In the genomic region with DNA sequence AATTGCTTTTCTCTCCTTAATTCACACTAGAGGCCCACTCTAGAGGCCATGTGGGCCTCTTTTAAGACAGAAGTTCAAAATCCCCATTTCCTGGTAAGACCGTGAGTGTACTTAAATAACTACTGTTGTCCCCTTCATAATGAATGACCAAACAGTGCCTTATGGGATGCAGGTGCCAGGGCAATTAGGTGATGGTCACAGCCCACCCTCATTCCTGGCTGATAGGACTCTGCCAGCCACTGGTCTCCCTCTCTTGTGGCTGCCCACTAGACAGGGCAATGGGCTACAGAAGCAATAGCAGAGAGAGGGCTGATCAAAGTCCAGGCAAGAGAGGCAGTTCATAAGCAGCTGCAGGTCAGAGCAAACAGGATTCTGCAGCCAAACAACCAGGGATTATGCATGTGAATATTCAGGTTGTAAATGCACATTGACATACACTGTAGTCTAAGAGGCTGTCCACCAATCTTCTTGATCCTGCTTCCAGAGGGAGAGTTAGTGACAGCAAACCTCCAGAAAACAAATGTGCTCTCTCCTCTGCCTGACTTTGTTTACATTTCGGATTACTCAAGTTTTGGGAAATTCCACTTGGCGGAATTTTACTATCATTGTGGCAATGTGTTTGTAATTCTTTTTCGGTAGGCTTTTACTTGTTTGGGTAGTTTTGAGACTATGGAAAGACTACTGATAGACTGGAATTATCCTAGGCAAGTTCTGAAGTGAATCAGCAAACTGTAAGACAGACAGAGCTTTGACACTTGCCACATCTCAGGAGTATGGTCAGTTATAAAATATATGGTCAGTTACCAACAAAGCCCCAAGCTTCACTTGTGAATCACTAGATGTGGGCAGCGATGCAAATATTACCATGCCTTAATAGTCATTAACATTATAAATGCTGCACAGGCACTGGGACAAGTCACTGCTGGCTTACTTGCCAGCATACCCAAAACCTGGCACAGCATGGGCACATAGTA, we compare ENCODE assay signal across 1 cellular context.
A peak's percentile ranks its signal among the peaks of the same experiment; 100 is the strongest.
TF ChIP-seq lines count a peak whose summit lies in the region.

No MANE protein-coding gene starts in this region.

TF ChIP-seq in HepG2, 621 proteins besides CTCF, POLR2A, EP300 and RAD21 (continued from another document and continues in another):
- TF ChIP-seq, protein P1, sequence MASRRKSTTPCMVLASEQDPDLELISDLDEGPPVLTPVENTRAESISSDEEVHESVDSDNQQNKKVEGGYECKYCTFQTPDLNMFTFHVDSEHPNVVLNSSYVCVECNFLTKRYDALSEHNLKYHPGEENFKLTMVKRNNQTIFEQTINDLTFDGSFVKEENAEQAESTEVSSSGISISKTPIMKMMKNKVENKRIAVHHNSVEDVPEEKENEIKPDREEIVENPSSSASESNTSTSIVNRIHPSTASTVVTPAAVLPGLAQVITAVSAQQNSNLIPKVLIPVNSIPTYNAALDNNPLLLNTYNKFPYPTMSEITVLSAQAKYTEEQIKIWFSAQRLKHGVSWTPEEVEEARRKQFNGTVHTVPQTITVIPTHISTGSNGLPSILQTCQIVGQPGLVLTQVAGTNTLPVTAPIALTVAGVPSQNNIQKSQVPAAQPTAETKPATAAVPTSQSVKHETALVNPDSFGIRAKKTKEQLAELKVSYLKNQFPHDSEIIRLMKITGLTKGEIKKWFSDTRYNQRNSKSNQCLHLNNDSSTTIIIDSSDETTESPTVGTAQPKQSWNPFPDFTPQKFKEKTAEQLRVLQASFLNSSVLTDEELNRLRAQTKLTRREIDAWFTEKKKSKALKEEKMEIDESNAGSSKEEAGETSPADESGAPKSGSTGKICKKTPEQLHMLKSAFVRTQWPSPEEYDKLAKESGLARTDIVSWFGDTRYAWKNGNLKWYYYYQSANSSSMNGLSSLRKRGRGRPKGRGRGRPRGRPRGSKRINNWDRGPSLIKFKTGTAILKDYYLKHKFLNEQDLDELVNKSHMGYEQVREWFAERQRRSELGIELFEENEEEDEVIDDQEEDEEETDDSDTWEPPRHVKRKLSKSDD (CRISPR knock-in tag; IDR thresholded peaks at IDR 0.05; ENCODE audit: low read depth), result peak; percentile 87
- TF ChIP-seq ZNF788 (CRISPR knock-in tag; IDR thresholded peaks at IDR 0.05; ENCODE audit: borderline replicate concordance) (0 out of 2 replicates have a peak, but pooled peaks have one; percentile 80), GTF2F1 (IDR thresholded peaks at IDR 0.05; ENCODE audit: low read length) (peak; percentile 76; the same call in 1 of the 2 replicates), TBX2 (CRISPR knock-in tag; IDR thresholded peaks at IDR 0.05; ENCODE audit: borderline replicate concordance) (peak; percentile 91), FOXK2 (IDR thresholded peaks at IDR 0.05) (peak; percentile 73; the same call in 1 of the 2 replicates), FOSL1 (CRISPR knock-in tag; IDR thresholded peaks at IDR 0.05; ENCODE audit: borderline replicate concordance) (no peak), ZNF709 (CRISPR knock-in tag; IDR thresholded peaks at IDR 0.05) (peak; percentile 88), ZBTB42 (CRISPR knock-in tag; IDR thresholded peaks at IDR 0.05) (no peak), HINFP (CRISPR knock-in tag; IDR thresholded peaks at IDR 0.05; ENCODE audit: low read depth) (peak; percentile 68; the same call in 1 of the 2 replicates), ZNF501 (CRISPR knock-in tag; IDR thresholded peaks at IDR 0.05) (peak; percentile 72), RNF2 (conservative IDR thresholded peaks at IDR 0.05; ENCODE audit: low read depth) (no peak), ZNF7 (CRISPR knock-in tag; IDR thresholded peaks at IDR 0.05) (no peak), ZBTB33 (CRISPR knock-in tag; IDR thresholded peaks at IDR 0.05) (peak; percentile 38; the same call in 1 of the 2 replicates), MTF1 (CRISPR knock-in tag; IDR thresholded peaks at IDR 0.05) (no peak), HOXA7 (CRISPR knock-in tag; IDR thresholded peaks at IDR 0.05) (no peak), ZNF263 (CRISPR knock-in tag; IDR thresholded peaks at IDR 0.05) (no peak), MYPOP (CRISPR knock-in tag; IDR thresholded peaks at IDR 0.05) (peak; percentile 53; the same call in 1 of the 2 replicates), PAWR (CRISPR knock-in tag; IDR thresholded peaks at IDR 0.05; ENCODE audit: borderline replicate concordance) (no peak), SIX1 (CRISPR knock-in tag; IDR thresholded peaks at IDR 0.05; ENCODE audit: borderline replicate concordance) (peak; percentile 42; the same call in 1 of the 2 replicates), FOXA1 (IDR thresholded peaks at IDR 0.05) (peak; percentile 61), FOXA1 (CRISPR knock-in tag; IDR thresholded peaks at IDR 0.05) (peak; percentile 92), IRF1 (CRISPR knock-in tag; IDR thresholded peaks at IDR 0.05; ENCODE audit: low read depth) (0 out of 2 replicates have a peak, but pooled peaks have one; percentile 17), SP2 (CRISPR knock-in tag; IDR thresholded peaks at IDR 0.05) (no peak), ZNF614 (CRISPR knock-in tag; IDR thresholded peaks at IDR 0.05; ENCODE audit: borderline replicate concordance) (peak; percentile 94), ZNF10 (CRISPR knock-in tag; IDR thresholded peaks at IDR 0.05; ENCODE audit: borderline replicate concordance, low read depth) (no peak), ZNF329 (CRISPR knock-in tag; IDR thresholded peaks at IDR 0.05; ENCODE audit: low read depth) (no peak), ELK4 (CRISPR knock-in tag; IDR thresholded peaks at IDR 0.05; ENCODE audit: borderline replicate concordance) (no peak), U2AF2 (IDR thresholded peaks at IDR 0.05; ENCODE audit: low read depth, low read length) (no peak), ATM (IDR thresholded peaks at IDR 0.05; ENCODE audit: borderline replicate concordance) (no peak), ZNF468 (CRISPR knock-in tag; IDR thresholded peaks at IDR 0.05) (0 out of 2 replicates have a peak, but pooled peaks have one; percentile 80), HNF4A (CRISPR knock-in tag; IDR thresholded peaks at IDR 0.05) (peak; percentile 99), U2AF1 (optimal IDR thresholded peaks at IDR 0.05; ENCODE audit: low read depth, low read length) (peak; percentile 72), NR1H2 (CRISPR knock-in tag; IDR thresholded peaks at IDR 0.05; ENCODE audit: borderline replicate concordance, low read depth) (no peak), FIP1L1 (IDR thresholded peaks at IDR 0.05; ENCODE audit: borderline replicate concordance, insufficient read depth, low read depth, low read length) (no peak), SALL2 (CRISPR knock-in tag; IDR thresholded peaks at IDR 0.05) (no peak), NFE2L2 (IDR thresholded peaks at IDR 0.05; ENCODE audit: low read length) (0 out of 2 replicates have a peak, but pooled peaks have one; percentile 3)
- TF ChIP-seq, protein P2, sequence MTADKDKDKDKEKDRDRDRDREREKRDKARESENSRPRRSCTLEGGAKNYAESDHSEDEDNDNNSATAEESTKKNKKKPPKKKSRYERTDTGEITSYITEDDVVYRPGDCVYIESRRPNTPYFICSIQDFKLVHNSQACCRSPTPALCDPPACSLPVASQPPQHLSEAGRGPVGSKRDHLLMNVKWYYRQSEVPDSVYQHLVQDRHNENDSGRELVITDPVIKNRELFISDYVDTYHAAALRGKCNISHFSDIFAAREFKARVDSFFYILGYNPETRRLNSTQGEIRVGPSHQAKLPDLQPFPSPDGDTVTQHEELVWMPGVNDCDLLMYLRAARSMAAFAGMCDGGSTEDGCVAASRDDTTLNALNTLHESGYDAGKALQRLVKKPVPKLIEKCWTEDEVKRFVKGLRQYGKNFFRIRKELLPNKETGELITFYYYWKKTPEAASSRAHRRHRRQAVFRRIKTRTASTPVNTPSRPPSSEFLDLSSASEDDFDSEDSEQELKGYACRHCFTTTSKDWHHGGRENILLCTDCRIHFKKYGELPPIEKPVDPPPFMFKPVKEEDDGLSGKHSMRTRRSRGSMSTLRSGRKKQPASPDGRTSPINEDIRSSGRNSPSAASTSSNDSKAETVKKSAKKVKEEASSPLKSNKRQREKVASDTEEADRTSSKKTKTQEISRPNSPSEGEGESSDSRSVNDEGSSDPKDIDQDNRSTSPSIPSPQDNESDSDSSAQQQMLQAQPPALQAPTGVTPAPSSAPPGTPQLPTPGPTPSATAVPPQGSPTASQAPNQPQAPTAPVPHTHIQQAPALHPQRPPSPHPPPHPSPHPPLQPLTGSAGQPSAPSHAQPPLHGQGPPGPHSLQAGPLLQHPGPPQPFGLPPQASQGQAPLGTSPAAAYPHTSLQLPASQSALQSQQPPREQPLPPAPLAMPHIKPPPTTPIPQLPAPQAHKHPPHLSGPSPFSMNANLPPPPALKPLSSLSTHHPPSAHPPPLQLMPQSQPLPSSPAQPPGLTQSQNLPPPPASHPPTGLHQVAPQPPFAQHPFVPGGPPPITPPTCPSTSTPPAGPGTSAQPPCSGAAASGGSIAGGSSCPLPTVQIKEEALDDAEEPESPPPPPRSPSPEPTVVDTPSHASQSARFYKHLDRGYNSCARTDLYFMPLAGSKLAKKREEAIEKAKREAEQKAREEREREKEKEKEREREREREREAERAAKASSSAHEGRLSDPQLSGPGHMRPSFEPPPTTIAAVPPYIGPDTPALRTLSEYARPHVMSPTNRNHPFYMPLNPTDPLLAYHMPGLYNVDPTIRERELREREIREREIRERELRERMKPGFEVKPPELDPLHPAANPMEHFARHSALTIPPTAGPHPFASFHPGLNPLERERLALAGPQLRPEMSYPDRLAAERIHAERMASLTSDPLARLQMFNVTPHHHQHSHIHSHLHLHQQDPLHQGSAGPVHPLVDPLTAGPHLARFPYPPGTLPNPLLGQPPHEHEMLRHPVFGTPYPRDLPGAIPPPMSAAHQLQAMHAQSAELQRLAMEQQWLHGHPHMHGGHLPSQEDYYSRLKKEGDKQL (CRISPR knock-in tag; IDR thresholded peaks at IDR 0.05; ENCODE audit: low read depth), result no peak
- TF ChIP-seq, protein P3, sequence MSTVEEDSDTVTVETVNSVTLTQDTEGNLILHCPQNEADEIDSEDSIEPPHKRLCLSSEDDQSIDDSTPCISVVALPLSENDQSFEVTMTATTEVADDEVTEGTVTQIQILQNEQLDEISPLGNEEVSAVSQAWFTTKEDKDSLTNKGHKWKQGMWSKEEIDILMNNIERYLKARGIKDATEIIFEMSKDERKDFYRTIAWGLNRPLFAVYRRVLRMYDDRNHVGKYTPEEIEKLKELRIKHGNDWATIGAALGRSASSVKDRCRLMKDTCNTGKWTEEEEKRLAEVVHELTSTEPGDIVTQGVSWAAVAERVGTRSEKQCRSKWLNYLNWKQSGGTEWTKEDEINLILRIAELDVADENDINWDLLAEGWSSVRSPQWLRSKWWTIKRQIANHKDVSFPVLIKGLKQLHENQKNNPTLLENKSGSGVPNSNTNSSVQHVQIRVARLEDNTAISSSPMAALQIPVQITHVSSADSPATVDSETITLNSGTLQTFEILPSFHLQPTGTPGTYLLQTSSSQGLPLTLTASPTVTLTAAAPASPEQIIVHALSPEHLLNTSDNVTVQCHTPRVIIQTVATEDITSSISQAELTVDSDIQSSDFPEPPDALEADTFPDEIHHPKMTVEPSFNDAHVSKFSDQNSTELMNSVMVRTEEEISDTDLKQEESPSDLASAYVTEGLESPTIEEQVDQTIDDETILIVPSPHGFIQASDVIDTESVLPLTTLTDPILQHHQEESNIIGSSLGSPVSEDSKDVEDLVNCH (CRISPR knock-in tag; IDR thresholded peaks at IDR 0.05), result no peak
- TF ChIP-seq, protein P4, sequence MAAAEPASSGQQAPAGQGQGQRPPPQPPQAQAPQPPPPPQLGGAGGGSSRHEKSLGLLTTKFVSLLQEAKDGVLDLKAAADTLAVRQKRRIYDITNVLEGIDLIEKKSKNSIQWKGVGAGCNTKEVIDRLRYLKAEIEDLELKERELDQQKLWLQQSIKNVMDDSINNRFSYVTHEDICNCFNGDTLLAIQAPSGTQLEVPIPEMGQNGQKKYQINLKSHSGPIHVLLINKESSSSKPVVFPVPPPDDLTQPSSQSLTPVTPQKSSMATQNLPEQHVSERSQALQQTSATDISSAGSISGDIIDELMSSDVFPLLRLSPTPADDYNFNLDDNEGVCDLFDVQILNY (CRISPR knock-in tag; conservative IDR thresholded peaks at IDR 0.05), result no peak
